ENCODE assay signal across 8 cellular contexts in the genomic region with DNA sequence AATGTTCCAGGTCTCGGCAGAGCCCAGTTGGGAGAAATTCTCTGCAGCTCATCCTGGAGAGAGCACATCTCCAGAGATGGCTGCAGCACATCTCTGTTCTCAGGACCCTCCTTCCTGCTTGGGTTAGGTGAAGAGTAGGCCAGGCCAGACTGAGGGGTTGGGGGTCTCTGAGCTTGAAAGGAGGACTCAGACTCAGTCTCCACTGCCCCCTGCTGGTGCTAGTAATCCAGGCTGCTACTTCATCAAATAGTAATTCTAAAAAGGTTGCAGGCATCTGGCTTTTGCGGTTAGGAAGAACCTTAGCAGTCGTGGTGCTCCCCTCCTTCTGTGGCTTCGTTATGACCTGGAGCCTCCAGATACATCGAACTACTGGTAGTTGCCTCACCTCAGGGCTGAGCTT. TPM values are rescaled to one million over a fixed set of nuclear protein-coding genes. Genes with fewer than 3 reads are reported as not detected.
DNase-seq lines count a peak whose midpoint lies in the region; ATAC-seq and TF ChIP-seq lines count a peak whose summit lies in the region.
"Had no signal": no experiment of that assay in that cellular context is flagged by ENCODE, and none has a peak within 500 bp of the region (broad histone marks: within the 10 kb centered on the region; RNA-seq: fewer than 3 reads in every experiment).

No MANE protein-coding gene starts in this region.

- intact Hi-C loops in body of pancreas (cut with DNase I) = loop anchor here (5.0 kb wide), 1 partner anchor 53 kb away; no protein-coding TSS in a partner anchor

- H3K9me3 ChIP-seq in body of pancreas = no peaks in the 10 kb centered on the region
- H3K9me3 ChIP-seq: SJSA1 had no signal

- no peaks in the 10 kb centered on the region for H3K36me3 ChIP-seq in body of pancreas (replicated peaks in 1 of 2; ENCODE audit: insufficient read depth in 1 of 2, low read depth in 2 of 2)
- H3K36me3 ChIP-seq: SJSA1 had no signal

- in situ Hi-C loops in G401 (cut with HindIII; ENCODE audit: low sequenced_read_pairs) = no loop called here

- H3K4me3 ChIP-seq in body of pancreas = no peak overlapping the region
- H3K4me3 ChIP-seq: SJSA1 had no signal

- ATAC-seq in body of pancreas (no peak), GM21390 (IDR thresholded peaks at IDR 0.05; ENCODE audit: unreplicated experiment) (no peak)

- TF ChIP-seq POLR2A in body of pancreas (IDR thresholded peaks at IDR 0.05) = no peak

- 34 to 41% methylated on average over 5 of the region's 5 CpGs for WGBS in body of pancreas, 2 donors

- no peak overlapping the region for H3K27ac ChIP-seq in body of pancreas
- H3K27ac ChIP-seq: SJSA1 had no signal

- TF ChIP-seq CTCF in body of pancreas (IDR thresholded peaks at IDR 0.05) = peak; percentile 28 to 42 (median 31)

- DNase-seq in ELF-1 (ENCODE audit: low read depth, low spot score) (peak; percentile 79), LHCN-M2 (ENCODE audit: low read depth) (peak; percentile 29), body of pancreas (peak in 3 of 4 donors; percentile 22 to 54 (median 40)), midbrain (lab: John Stamatoyannopoulos, UW) (peak; percentile 21), G401 (ENCODE audit: low spot score) (no peak), LoVo (ENCODE audit: low spot score) (no peak)

- no peaks in the 10 kb centered on the region for H3K4me1 ChIP-seq in body of pancreas
- H3K4me1 ChIP-seq: SJSA1 had no signal

- no peaks in the 10 kb centered on the region for H3K27me3 ChIP-seq in body of pancreas
- H3K27me3 ChIP-seq: SJSA1 had no signal

RNA-seq across cellular contexts. Expression of a gene that starts 9.7 kb away (rescaled TPM):
- total RNA-seq in LHCN-M2 (2014; rRNA removed) (4.1 and 5.3 TPM in 2 replicates), body of pancreas (1 to 10 TPM; 2.9 to 8.6 TPM)
- 5.1 TPM for polyA plus RNA-seq in LHCN-M2 (2012)
- 21.4 and 26.5 TPM in 2 replicates for total RNA-seq in G401 (2014; rRNA removed; shearing (Covaris generic))

Comparison
In these comparisons a context has a peak if more than half of its experiments do, and no peak if none do; other contexts are left out.
1. DNase-seq: peak in ELF-1 (single experiment), LHCN-M2 (single experiment), body of pancreas (3 of 4) and midbrain (single experiment); none in G401 (single experiment) and LoVo (single experiment).